Comparison of ENCODE assay signal across 9 cellular contexts in genomic region chr2:74499269-74499939, GRCh38. TPM values are rescaled to one million over a fixed set of nuclear protein-coding genes. Genes with fewer than 3 reads are reported as not detected.
DNase-seq lines count a peak whose midpoint lies in the region; ATAC-seq and TF ChIP-seq lines count a peak whose summit lies in the region.
"Had no signal": no experiment of that assay in that cellular context is flagged by ENCODE, and none has a peak within 500 bp of the region (broad histone marks: within the 10 kb centered on the region; RNA-seq: fewer than 3 reads in every experiment).

TSS of gene LBX2 (minus strand) at chr2:74499603. CDS start at chr2:74499537, 66 bp downstream.

- H3K4me3 ChIP-seq in cardiac muscle cell, result peak within 1 kb of the TSS; percentile 28
- H3K4me3 ChIP-seq in mammary epithelial cell (replicated peaks in 1 of 3; ENCODE audit: insufficient read depth in 1 of 3, low read depth in 2 of 3, low read length in 3 of 3), result peak within 1 kb of the TSS in 2 of 3 experiments; percentile 7 to 44
- peak within 1 kb of the TSS; percentile 39 for H3K4me3 ChIP-seq in mesodermal cell (ENCODE audit: extremely low read depth, insufficient read depth, low read length, poor library complexity, severe bottlenecking)
- H3K4me3 ChIP-seq in upper lobe of left lung, result peak within 1 kb of the TSS in 3 of 4 donors; percentile 50 to 51 (median 51)
- H3K4me3 ChIP-seq in uterus, result no peak within 1 kb of the TSS
- no peak within 1 kb of the TSS for H3K4me3 ChIP-seq in ovary

- peaks cover 17% of the 10 kb centered on the region for H3K4me1 ChIP-seq in cardiac muscle cell (ENCODE audit: low read depth)
- H3K4me1 ChIP-seq in mammary epithelial cell (ENCODE audit: insufficient read depth, low read length), result peaks cover 30% of the 10 kb centered on the region
- H3K4me1 ChIP-seq in mesodermal cell (ENCODE audit: control insufficient read depth, insufficient read depth, low read length, poor library complexity, severe bottlenecking), result peaks cover 21% of the 10 kb centered on the region
- peaks cover 29 to 57% (median 45%) of the 10 kb centered on the region in 4 donors for H3K4me1 ChIP-seq in upper lobe of left lung
- peaks cover 0 to 15% of the 10 kb centered on the region in 2 donors for H3K4me1 ChIP-seq in uterus
- H3K4me1 ChIP-seq in ovary (ENCODE audit: insufficient read depth), result peaks cover 2% of the 10 kb centered on the region

- H3K9me3 ChIP-seq in cardiac muscle cell (ENCODE audit: low read depth), result no peaks in the 10 kb centered on the region
- no peaks in the 10 kb centered on the region for H3K9me3 ChIP-seq in mammary epithelial cell (replicated peaks; ENCODE audit: insufficient read depth, low read length)
- H3K9me3 ChIP-seq in mesodermal cell (ENCODE audit: control insufficient read depth, low read length), result no peaks in the 10 kb centered on the region
- no peaks in the 10 kb centered on the region for H3K9me3 ChIP-seq in upper lobe of left lung
- H3K9me3 ChIP-seq in uterus, result no peaks in the 10 kb centered on the region
- no peaks in the 10 kb centered on the region for H3K9me3 ChIP-seq in ovary

- TF ChIP-seq EP300 in upper lobe of left lung (IDR thresholded peaks at IDR 0.05), result no peak
- TF ChIP-seq EP300 in ovary (IDR thresholded peaks at IDR 0.05), result no peak

- peak within 1 kb of the TSS; percentile 43 for H2AFZ ChIP-seq in mammary epithelial cell (ENCODE audit: low read depth, low read length)

- H3K79me2 ChIP-seq in mammary epithelial cell (ENCODE audit: insufficient read depth, low read length), result no peaks in the 10 kb centered on the region

- intact Hi-C loops in cardiac septum (cut with DNase I), result no loop called here
- intact Hi-C loops in mammary epithelial cell (cut with micrococcal nuclease), result no loop called here
- intact Hi-C loops in uterus (cut with DNase I; ENCODE audit: low total_unique reads), result no loop called here
- intact Hi-C loops in ovary (cut with DNase I), result no loop called here

- H3K27me3 ChIP-seq in cardiac muscle cell (peaks cover 96% of the 10 kb centered on the region), mammary epithelial cell (ENCODE audit: insufficient read depth, low read length) (no peaks in the 10 kb centered on the region), upper lobe of left lung (peaks cover 0 to 38% (median 4%) of the 10 kb centered on the region in 4 donors), uterus (peaks cover 4 to 28% of the 10 kb centered on the region in 2 donors), ovary (no peaks in the 10 kb centered on the region)

- no peak for TF ChIP-seq POLR2A in upper lobe of left lung (IDR thresholded peaks at IDR 0.05)
- TF ChIP-seq POLR2A in uterus (IDR thresholded peaks at IDR 0.05), result no peak
- no peak for TF ChIP-seq POLR2A in ovary (IDR thresholded peaks at IDR 0.05)

- no peaks in the 10 kb centered on the region for H4K20me1 ChIP-seq in mammary epithelial cell (ENCODE audit: insufficient read depth, low read length)

- peak; percentile 32 to 47 for DNase-seq in cardiac muscle cell (ENCODE audit: low read depth in 1 of 2, low spot score in 1 of 2)
- no peak for DNase-seq in cardiac septum (ENCODE audit: low spot score)
- DNase-seq in mammary epithelial cell, result no peak
- peak in 1 of 2 donors; percentile 84 for DNase-seq in upper lobe of left lung
- no peak for DNase-seq in NCI-H748 (lab: John Stamatoyannopoulos, UW; ENCODE audit: unreplicated experiment)
- no peak for DNase-seq in uterus
- DNase-seq in ovary, result no peak
- DNase-seq: NCI-H524 treated with DMSO at 0.1 percent for 48 hours had no signal

- dilution Hi-C loops in mammary epithelial cell (cut with HindIII; ENCODE audit: low sequenced_read_pairs), result no loop called here

- CTCF ChIA-PET in mammary epithelial cell (lab: Charles Lee; ENCODE audit: low non-redundant PET), result no interaction called here

- TF ChIP-seq CTCF in cardiac muscle cell (IDR thresholded peaks at IDR 0.05; ENCODE audit: low read depth, low read length) (no peak), mammary epithelial cell (conservative IDR thresholded peaks at IDR 0.05 in 1 of 2, IDR thresholded peaks at IDR 0.05 in 1 of 2; ENCODE audit: extremely low read depth in 1 of 2, insufficient read depth in 1 of 2, low read depth in 1 of 2, low read length in 2 of 2) (no peak), upper lobe of left lung (IDR thresholded peaks at IDR 0.05) (no peak), uterus (IDR thresholded peaks at IDR 0.05) (no peak), ovary (IDR thresholded peaks at IDR 0.05) (no peak)

- WGBS in mammary epithelial cell (ENCODE audit: low coverage, missing lambda C conversion rate), result 38% methylated on average over 32 of the region's 65 CpGs
- 2 to 3% methylated on average over 51 to 58 of the region's 65 CpGs for WGBS in mesodermal cell (ENCODE audit: insufficient coverage in 2 of 2), 2 experiments
- 9 to 10% methylated on average over 3 to 37 of the region's 65 CpGs for WGBS in upper lobe of left lung, 2 donors
- 2 to 4% (median 3%) methylated on average over 65 of the region's 65 CpGs for WGBS in ovary, 3 donors

- H3K36me3 ChIP-seq in cardiac muscle cell, result no peaks in the 10 kb centered on the region
- peaks cover 4% of the 10 kb centered on the region for H3K36me3 ChIP-seq in mammary epithelial cell (ENCODE audit: insufficient read depth, low read length)
- H3K36me3 ChIP-seq in mesodermal cell (ENCODE audit: control insufficient read depth, insufficient read depth, low read length), result peaks cover 9% of the 10 kb centered on the region
- peaks cover 0 to 3% (median 0%) of the 10 kb centered on the region in 4 donors for H3K36me3 ChIP-seq in upper lobe of left lung
- no peaks in the 10 kb centered on the region for H3K36me3 ChIP-seq in uterus
- H3K36me3 ChIP-seq in ovary, result no peaks in the 10 kb centered on the region

- ATAC-seq in upper lobe of left lung (ENCODE audit: low FRiP score in 2 of 2), result peak in 1 of 2 donors; percentile 2

- H3K9ac ChIP-seq in mammary epithelial cell (ENCODE audit: insufficient read depth, low read length), result no peak within 1 kb of the TSS

- peak within 1 kb of the TSS; percentile 73 for H3K4me2 ChIP-seq in mammary epithelial cell (ENCODE audit: insufficient read depth, low read depth, low read length)

- in situ Hi-C loops in mammary epithelial cell (cut with MboI; ENCODE audit: low sequenced_read_pairs in 2 of 2), result no loop called here

- H3K27ac ChIP-seq in cardiac muscle cell (no peak within 1 kb of the TSS), mammary epithelial cell (ENCODE audit: insufficient read depth, low read depth, low read length) (no peak within 1 kb of the TSS), mesodermal cell (ENCODE audit: low read depth, low read length, severe bottlenecking) (no peak within 1 kb of the TSS), upper lobe of left lung (peak within 1 kb of the TSS in 1 of 4 donors; percentile 61), uterus (no peak within 1 kb of the TSS), ovary (no peak within 1 kb of the TSS)

- no TSS peak for BruUV-seq in mammary epithelial cell (replicated peaks; lab: Mats Ljungman, UMichigan)

RNA-seq across cellular contexts. Expression of gene LBX2, which starts in this region (rescaled TPM):
- 0.49 and 0.80 TPM in 2 replicates for total RNA-seq in cardiac muscle cell
- 1.7 TPM in 1 of 2 replicates, not detected in the other for polyA plus RNA-seq in cardiac muscle cell
- 0.51 TPM for total RNA-seq in cardiac septum
- not detected for total RNA-seq in mammary epithelial cell
- 0.10 TPM for polyA plus RNA-seq in mammary epithelial cell
- not detected for polyA minus RNA-seq in mammary epithelial cell
- 1.9 TPM for polyA plus RNA-seq in mesodermal cell (2013, experiment 1 of 2)
- polyA plus RNA-seq in mesodermal cell (2013, experiment 2 of 2), result 0.76 TPM
- 1 to 10 TPM; 1.3 to 8.4 (median 2.4) TPM for total RNA-seq in upper lobe of left lung
- total RNA-seq in uterus, result 1 to 10 TPM in 1 of 4 donors, not detected in 3; 2.9 TPM
- total RNA-seq in ovary, result 1 to 10 TPM in 1 of 7 donors, under 1 TPM in 3, not detected in 3; 0.15 to 1.2 (median 0.28) TPM
- under 1 TPM in 1 of 2 donors, not detected in 1; 0.15 TPM for polyA plus RNA-seq in ovary

Comparison
In these comparisons a context has a peak if more than half of its experiments do, and no peak if none do; other contexts are left out.
1. DNase-seq: peak in cardiac muscle cell (2 of 2); none in cardiac septum (single experiment), mammary epithelial cell (single experiment), NCI-H748 (single experiment), uterus (0 of 2) and ovary (0 of 5).
2. H3K4me3 ChIP-seq: peak in cardiac muscle cell (single experiment), mammary epithelial cell (2 of 3), mesodermal cell (single experiment) and upper lobe of left lung (3 of 4); none in uterus (0 of 2) and ovary (single experiment).